Comparison of ENCODE assay signal across 25 cellular contexts in the genomic region with DNA sequence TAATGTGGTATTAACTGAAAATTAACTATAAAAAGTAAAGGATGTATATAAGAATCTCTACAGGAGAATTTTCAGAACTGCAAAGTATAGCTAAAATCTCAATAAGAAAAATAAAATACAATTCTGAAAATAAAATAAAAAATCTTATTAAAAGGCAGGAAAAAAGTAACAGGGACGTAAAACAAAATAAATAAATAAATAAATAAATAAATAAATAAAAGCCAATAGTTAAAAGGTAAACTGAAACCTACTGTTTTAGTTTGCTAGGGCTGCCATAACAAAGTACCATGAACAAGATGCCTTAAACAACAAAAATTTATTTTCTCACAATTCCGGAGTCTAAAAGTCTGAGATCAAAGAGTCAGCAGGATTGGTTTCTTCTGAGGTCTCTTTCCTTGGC.
"Had no signal": no experiment of that assay in that cellular context is flagged by ENCODE, and none has a peak within 500 bp of the region (broad histone marks: within the 10 kb centered on the region; RNA-seq: fewer than 3 reads in every experiment).

No MANE protein-coding gene starts in this region.

- H3K4me2 ChIP-seq: hepatocyte had no signal

- H3K27ac ChIP-seq: colonic mucosa, epithelial cell of prostate, esophagus squamous epithelium, gastroesophageal sphincter, heart left ventricle, hepatocyte, left lung, lower lobe of right lung had no signal

- H3K4me3 ChIP-seq: colonic mucosa, esophagus squamous epithelium, gastroesophageal sphincter, heart left ventricle, hepatocyte, left lung, lower lobe of right lung, mucosa of descending colon had no signal

- DNase-seq: colonic mucosa; cortex of kidney; effector CD8-positive, alpha-beta T cell; effector memory CD8-positive, alpha-beta T cell; endodermal cell; erythroblast; esophagus squamous epithelium; foreskin fibroblast; foreskin melanocyte; heart left ventricle; hypothalamus; immature natural killer cell; islet precursor cell; left cardiac atrium; left lung; left ventricle myocardium superior; lower lobe of right lung; mesenchymal stem cell; mucosa of descending colon; naive B cell had no signal

- H3K4me1 ChIP-seq: colonic mucosa, esophagus squamous epithelium, gastroesophageal sphincter, heart left ventricle, left lung, lower lobe of right lung had no signal

- ATAC-seq: effector memory CD8-positive, alpha-beta T cell; esophagus mucosa; gastroesophageal sphincter; heart left ventricle; left cardiac atrium; left lung; left ventricle myocardium superior; lower lobe of right lung; mucosa of descending colon had no signal

- H3K9me3 ChIP-seq: colonic mucosa, gastroesophageal sphincter, lower lobe of right lung, mucosa of descending colon had no signal

- FAIRE-seq: endometrium had no signal

- H3K36me3 ChIP-seq: colonic mucosa, esophagus squamous epithelium, gastroesophageal sphincter, heart left ventricle, left lung, lower lobe of right lung had no signal
